In the genomic region with DNA sequence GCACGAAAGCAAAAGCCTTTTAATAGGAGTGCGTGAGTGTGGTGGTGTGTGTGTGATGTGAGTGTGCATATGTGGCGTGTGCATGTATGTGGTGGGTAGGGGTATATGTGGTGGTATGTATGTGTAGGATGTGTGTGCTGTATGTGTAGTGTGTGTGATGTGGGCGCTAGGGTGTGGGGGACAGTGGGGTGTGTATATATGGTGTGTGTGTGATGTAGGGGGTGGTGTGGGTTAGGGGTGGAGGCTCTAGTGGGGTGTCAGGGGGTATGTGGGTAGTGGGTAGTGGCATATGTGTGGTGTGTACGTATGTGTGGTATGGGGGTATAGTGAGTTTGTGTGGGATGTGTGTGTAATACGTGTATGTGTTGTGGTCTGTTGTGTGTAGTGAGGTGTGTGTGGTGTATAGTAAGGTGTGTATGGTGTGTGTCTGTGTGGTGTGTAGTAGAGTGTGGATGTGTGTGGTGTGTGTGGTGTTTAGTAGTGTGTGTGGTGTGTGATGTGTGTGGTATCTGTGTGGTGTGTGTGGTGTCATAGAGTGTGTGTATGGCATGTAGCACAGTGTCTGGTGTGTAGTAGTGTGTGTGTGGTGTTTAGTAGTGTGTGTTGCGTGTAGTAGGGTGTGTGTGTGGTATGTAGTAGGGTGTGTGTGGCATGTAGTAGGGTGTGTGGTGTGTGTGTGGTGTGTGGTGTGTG, we compare ENCODE assay signal across 1 cellular context.
TF ChIP-seq lines count a peak whose summit lies in the region.

No MANE protein-coding gene starts in this region.

TF ChIP-seq in K562, 482 proteins besides CTCF, POLR2A, EP300 and RAD21:
- TF ChIP-seq SLC30A9 (CRISPR knock-in tag; IDR thresholded peaks at IDR 0.05) (no peak), ARHGAP35 (IDR thresholded peaks at IDR 0.05; ENCODE audit: partially characterized antibody) (peak; percentile 3), CBFB (CRISPR knock-in tag; IDR thresholded peaks at IDR 0.05) (peak; percentile 15; the same call in 1 of the 2 replicates), EZH2 (IDR thresholded peaks at IDR 0.05; ENCODE audit: borderline replicate concordance, low read depth, low read length) (no peak), ARNT (IDR thresholded peaks at IDR 0.05) (no peak), BRF1 (IDR thresholded peaks at IDR 0.05; ENCODE audit: borderline replicate concordance, extremely low read depth, insufficient read length) (no peak), LARP7 (IDR thresholded peaks at IDR 0.05) (peak; percentile 56; the same call in 1 of the 2 replicates), BCOR (IDR thresholded peaks at IDR 0.05) (peak; percentile 43; the same call in 1 of the 2 replicates), DPF2 (IDR thresholded peaks at IDR 0.05) (0 out of 2 replicates have a peak, but pooled peaks have one; percentile 21), HDGF (IDR thresholded peaks at IDR 0.05) (peak; percentile 68; the same call in 1 of the 2 replicates), ADNP (tag; IDR thresholded peaks at IDR 0.05) (no peak), NR3C1 (CRISPR knock-in tag; IDR thresholded peaks at IDR 0.05) (no peak), GATAD2B (IDR thresholded peaks at IDR 0.05; ENCODE audit: borderline replicate concordance) (no peak), RFX5 (IDR thresholded peaks at IDR 0.05; ENCODE audit: low read depth, low read length) (no peak), HLTF (IDR thresholded peaks at IDR 0.05) (peak; percentile 59; the same call in 1 of the 2 replicates), SMARCA5 (IDR thresholded peaks at IDR 0.05) (0 out of 2 replicates have a peak, but pooled peaks have one; percentile 53), MYBL2 (IDR thresholded peaks at IDR 0.05; ENCODE audit: low read depth) (peak; percentile 33; the same call in 1 of the 2 replicates), MYBL2 (CRISPR knock-in tag; IDR thresholded peaks at IDR 0.05; ENCODE audit: borderline replicate concordance) (no peak), TRIM24 (IDR thresholded peaks at IDR 0.05) (0 out of 4 replicates have a peak, but pooled peaks of 1 of the 2 experiments have one; percentile 25), FOXK2 (conservative IDR thresholded peaks at IDR 0.05 in 1 of 2, IDR thresholded peaks at IDR 0.05 in 1 of 2; ENCODE audit: low read depth in 2 of 2) (0 out of 4 replicates have a peak, but pooled peaks have one; percentile 10 to 22), TBP (optimal IDR thresholded peaks at IDR 0.05; ENCODE audit: low read depth, low read length) (no peak), SMAD1 (IDR thresholded peaks at IDR 0.05; ENCODE audit: low read depth, low read length, partially characterized antibody) (no peak), TOE1 (IDR thresholded peaks at IDR 0.05; ENCODE audit: borderline replicate concordance) (no peak), TOE1 (CRISPR knock-in tag; IDR thresholded peaks at IDR 0.05; ENCODE audit: borderline replicate concordance, low read depth) (0 out of 2 replicates have a peak, but pooled peaks have one; percentile 12), ZNF212 (CRISPR knock-in tag; IDR thresholded peaks at IDR 0.05) (no peak), PURB (CRISPR knock-in tag; IDR thresholded peaks at IDR 0.05; ENCODE audit: low read depth) (no peak), SP2 (IDR thresholded peaks at IDR 0.05; ENCODE audit: extremely low read depth, low read depth, low read length, poor library complexity, severe bottlenecking) (no peak), RBM34 (IDR thresholded peaks at IDR 0.05; ENCODE audit: borderline replicate concordance, insufficient read depth, low read length) (no peak), TSC22D4 (tag; IDR thresholded peaks at IDR 0.05) (peak; percentile 86; the same call in 1 of the 2 replicates), CREM (IDR thresholded peaks at IDR 0.05; ENCODE audit: low read depth) (no peak)
- TF ChIP-seq, protein P1, sequence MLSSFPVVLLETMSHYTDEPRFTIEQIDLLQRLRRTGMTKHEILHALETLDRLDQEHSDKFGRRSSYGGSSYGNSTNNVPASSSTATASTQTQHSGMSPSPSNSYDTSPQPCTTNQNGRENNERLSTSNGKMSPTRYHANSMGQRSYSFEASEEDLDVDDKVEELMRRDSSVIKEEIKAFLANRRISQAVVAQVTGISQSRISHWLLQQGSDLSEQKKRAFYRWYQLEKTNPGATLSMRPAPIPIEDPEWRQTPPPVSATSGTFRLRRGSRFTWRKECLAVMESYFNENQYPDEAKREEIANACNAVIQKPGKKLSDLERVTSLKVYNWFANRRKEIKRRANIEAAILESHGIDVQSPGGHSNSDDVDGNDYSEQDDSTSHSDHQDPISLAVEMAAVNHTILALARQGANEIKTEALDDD (IDR thresholded peaks at IDR 0.05) = no peak
- TF ChIP-seq, protein P2, sequence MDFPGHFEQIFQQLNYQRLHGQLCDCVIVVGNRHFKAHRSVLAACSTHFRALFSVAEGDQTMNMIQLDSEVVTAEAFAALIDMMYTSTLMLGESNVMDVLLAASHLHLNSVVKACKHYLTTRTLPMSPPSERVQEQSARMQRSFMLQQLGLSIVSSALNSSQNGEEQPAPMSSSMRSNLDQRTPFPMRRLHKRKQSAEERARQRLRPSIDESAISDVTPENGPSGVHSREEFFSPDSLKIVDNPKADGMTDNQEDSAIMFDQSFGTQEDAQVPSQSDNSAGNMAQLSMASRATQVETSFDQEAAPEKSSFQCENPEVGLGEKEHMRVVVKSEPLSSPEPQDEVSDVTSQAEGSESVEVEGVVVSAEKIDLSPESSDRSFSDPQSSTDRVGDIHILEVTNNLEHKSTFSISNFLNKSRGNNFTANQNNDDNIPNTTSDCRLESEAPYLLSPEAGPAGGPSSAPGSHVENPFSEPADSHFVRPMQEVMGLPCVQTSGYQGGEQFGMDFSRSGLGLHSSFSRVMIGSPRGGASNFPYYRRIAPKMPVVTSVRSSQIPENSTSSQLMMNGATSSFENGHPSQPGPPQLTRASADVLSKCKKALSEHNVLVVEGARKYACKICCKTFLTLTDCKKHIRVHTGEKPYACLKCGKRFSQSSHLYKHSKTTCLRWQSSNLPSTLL (IDR thresholded peaks at IDR 0.05) = 0 out of 2 replicates have a peak, but pooled peaks have one; percentile 48
- TF ChIP-seq, protein P3, sequence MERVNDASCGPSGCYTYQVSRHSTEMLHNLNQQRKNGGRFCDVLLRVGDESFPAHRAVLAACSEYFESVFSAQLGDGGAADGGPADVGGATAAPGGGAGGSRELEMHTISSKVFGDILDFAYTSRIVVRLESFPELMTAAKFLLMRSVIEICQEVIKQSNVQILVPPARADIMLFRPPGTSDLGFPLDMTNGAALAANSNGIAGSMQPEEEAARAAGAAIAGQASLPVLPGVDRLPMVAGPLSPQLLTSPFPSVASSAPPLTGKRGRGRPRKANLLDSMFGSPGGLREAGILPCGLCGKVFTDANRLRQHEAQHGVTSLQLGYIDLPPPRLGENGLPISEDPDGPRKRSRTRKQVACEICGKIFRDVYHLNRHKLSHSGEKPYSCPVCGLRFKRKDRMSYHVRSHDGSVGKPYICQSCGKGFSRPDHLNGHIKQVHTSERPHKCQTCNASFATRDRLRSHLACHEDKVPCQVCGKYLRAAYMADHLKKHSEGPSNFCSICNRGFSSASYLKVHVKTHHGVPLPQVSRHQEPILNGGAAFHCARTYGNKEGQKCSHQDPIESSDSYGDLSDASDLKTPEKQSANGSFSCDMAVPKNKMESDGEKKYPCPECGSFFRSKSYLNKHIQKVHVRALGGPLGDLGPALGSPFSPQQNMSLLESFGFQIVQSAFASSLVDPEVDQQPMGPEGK (CRISPR knock-in tag; IDR thresholded peaks at IDR 0.05; ENCODE audit: borderline replicate concordance) = no peak
- TF ChIP-seq, protein P4, sequence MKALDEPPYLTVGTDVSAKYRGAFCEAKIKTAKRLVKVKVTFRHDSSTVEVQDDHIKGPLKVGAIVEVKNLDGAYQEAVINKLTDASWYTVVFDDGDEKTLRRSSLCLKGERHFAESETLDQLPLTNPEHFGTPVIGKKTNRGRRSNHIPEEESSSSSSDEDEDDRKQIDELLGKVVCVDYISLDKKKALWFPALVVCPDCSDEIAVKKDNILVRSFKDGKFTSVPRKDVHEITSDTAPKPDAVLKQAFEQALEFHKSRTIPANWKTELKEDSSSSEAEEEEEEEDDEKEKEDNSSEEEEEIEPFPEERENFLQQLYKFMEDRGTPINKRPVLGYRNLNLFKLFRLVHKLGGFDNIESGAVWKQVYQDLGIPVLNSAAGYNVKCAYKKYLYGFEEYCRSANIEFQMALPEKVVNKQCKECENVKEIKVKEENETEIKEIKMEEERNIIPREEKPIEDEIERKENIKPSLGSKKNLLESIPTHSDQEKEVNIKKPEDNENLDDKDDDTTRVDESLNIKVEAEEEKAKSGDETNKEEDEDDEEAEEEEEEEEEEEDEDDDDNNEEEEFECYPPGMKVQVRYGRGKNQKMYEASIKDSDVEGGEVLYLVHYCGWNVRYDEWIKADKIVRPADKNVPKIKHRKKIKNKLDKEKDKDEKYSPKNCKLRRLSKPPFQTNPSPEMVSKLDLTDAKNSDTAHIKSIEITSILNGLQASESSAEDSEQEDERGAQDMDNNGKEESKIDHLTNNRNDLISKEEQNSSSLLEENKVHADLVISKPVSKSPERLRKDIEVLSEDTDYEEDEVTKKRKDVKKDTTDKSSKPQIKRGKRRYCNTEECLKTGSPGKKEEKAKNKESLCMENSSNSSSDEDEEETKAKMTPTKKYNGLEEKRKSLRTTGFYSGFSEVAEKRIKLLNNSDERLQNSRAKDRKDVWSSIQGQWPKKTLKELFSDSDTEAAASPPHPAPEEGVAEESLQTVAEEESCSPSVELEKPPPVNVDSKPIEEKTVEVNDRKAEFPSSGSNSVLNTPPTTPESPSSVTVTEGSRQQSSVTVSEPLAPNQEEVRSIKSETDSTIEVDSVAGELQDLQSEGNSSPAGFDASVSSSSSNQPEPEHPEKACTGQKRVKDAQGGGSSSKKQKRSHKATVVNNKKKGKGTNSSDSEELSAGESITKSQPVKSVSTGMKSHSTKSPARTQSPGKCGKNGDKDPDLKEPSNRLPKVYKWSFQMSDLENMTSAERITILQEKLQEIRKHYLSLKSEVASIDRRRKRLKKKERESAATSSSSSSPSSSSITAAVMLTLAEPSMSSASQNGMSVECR (CRISPR knock-in tag; IDR thresholded peaks at IDR 0.05) = no peak
- TF ChIP-seq, protein P5, sequence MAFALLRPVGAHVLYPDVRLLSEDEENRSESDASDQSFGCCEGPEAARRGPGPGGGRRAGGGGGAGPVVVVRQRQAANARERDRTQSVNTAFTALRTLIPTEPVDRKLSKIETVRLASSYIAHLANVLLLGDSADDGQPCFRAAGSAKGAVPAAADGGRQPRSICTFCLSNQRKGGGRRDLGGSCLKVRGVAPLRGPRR (CRISPR knock-in tag; IDR thresholded peaks at IDR 0.05) = no peak
- TF ChIP-seq, protein P6, sequence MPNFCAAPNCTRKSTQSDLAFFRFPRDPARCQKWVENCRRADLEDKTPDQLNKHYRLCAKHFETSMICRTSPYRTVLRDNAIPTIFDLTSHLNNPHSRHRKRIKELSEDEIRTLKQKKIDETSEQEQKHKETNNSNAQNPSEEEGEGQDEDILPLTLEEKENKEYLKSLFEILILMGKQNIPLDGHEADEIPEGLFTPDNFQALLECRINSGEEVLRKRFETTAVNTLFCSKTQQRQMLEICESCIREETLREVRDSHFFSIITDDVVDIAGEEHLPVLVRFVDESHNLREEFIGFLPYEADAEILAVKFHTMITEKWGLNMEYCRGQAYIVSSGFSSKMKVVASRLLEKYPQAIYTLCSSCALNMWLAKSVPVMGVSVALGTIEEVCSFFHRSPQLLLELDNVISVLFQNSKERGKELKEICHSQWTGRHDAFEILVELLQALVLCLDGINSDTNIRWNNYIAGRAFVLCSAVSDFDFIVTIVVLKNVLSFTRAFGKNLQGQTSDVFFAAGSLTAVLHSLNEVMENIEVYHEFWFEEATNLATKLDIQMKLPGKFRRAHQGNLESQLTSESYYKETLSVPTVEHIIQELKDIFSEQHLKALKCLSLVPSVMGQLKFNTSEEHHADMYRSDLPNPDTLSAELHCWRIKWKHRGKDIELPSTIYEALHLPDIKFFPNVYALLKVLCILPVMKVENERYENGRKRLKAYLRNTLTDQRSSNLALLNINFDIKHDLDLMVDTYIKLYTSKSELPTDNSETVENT (CRISPR knock-in tag; IDR thresholded peaks at IDR 0.05) = 0 out of 2 replicates have a peak, but pooled peaks have one; percentile 26
- TF ChIP-seq, protein P7, sequence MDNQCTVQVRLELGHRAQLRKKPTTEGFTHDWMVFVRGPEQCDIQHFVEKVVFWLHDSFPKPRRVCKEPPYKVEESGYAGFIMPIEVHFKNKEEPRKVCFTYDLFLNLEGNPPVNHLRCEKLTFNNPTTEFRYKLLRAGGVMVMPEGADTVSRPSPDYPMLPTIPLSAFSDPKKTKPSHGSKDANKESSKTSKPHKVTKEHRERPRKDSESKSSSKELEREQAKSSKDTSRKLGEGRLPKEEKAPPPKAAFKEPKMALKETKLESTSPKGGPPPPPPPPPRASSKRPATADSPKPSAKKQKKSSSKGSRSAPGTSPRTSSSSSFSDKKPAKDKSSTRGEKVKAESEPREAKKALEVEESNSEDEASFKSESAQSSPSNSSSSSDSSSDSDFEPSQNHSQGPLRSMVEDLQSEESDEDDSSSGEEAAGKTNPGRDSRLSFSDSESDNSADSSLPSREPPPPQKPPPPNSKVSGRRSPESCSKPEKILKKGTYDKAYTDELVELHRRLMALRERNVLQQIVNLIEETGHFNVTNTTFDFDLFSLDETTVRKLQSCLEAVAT (IDR thresholded peaks at IDR 0.05) = peak in 1 of 2 experiments; percentile 46; a peak in 1 of 4 replicates
- TF ChIP-seq, protein P8, sequence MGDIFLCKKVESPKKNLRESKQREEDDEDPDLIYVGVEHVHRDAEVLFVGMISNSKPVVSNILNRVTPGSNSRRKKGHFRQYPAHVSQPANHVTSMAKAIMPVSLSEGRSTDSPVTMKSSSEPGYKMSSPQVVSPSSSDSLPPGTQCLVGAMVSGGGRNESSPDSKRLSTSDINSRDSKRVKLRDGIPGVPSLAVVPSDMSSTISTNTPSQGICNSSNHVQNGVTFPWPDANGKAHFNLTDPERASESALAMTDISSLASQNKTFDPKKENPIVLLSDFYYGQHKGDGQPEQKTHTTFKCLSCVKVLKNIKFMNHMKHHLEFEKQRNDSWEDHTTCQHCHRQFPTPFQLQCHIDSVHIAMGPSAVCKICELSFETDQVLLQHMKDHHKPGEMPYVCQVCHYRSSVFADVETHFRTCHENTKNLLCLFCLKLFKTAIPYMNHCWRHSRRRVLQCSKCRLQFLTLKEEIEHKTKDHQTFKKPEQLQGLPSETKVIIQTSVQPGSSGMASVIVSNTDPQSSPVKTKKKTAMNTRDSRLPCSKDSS (IDR thresholded peaks at IDR 0.05; ENCODE audit: low read depth, partially characterized antibody) = peak; percentile 57
